19 cellular contexts compared by ENCODE assay signal in genomic region chr10:125101581-125101980, GRCh38. TPM values are rescaled to one million over a fixed set of nuclear protein-coding genes. Genes with fewer than 3 reads are reported as not detected.
DNase-seq lines count a peak whose midpoint lies in the region; ATAC-seq, FAIRE-seq and TF ChIP-seq lines count a peak whose summit lies in the region.
"Had no signal": no experiment of that assay in that cellular context is flagged by ENCODE, and none has a peak within 500 bp of the region (broad histone marks: within the 10 kb centered on the region; RNA-seq: fewer than 3 reads in every experiment).

No MANE protein-coding gene starts in this region.

- H3K14ac ChIP-seq in H1 (ENCODE audit: insufficient read length) = no peak overlapping the region

- H3K9me3 Mint-ChIP-seq in natural killer cell (no peaks in the 10 kb centered on the region), neural progenitor cell (no peaks in the 10 kb centered on the region)
- H3K9me3 Mint-ChIP-seq in natural killer cell treated with Interleukin-12 subunit alpha and Interleukin-12 subunit beta and Interleukin-15 and Interleukin-18, amount 100 ng/mL, for 72 hours = no peaks in the 10 kb centered on the region
- no peaks in the 10 kb centered on the region for H3K9me3 Mint-ChIP-seq in activated naive CD8-positive, alpha-beta T cell treated with anti-CD3 and anti-CD28 coated beads for 36 hours
- no peaks in the 10 kb centered on the region for H3K9me3 Mint-ChIP-seq in stimulated activated naive B cell treated with anti-CD40 and anti-IgM and Interleukin-4, amounts not matched to agents 10 μg/mL and 1 μg/mL and 100 μg/mL, for 72 hours
- H3K9me3 Mint-ChIP-seq in activated CD8-positive, alpha-beta T cell treated with anti-CD3 and anti-CD28 coated beads, Interleukin-2, amount 10 ng/mL, durations not matched to agents 7 days and 5 days (ENCODE audit: insufficient read depth) = no peaks in the 10 kb centered on the region
- H3K9me3 Mint-ChIP-seq: IgD-negative memory B cell had no signal

- H3K23me2 ChIP-seq in H1 (ENCODE audit: low read depth, low read length) = no peaks in the 10 kb centered on the region

- H3K4me2 ChIP-seq in H1 (ENCODE audit: insufficient read depth in 1 of 2, low read depth in 2 of 2, low read length in 2 of 2) (no peak overlapping the region; a peak in 1 of 4 replicates), neural progenitor cell (no peak overlapping the region)

- H4K20me1 ChIP-seq in H1 (replicated peaks in 1 of 2; ENCODE audit: control insufficient read depth in 1 of 2, insufficient read depth in 2 of 2, low read length in 2 of 2) = peaks cover 73 to 83% of the 10 kb centered on the region in 2 experiments
- peaks cover 98% of the 10 kb centered on the region for H4K20me1 ChIP-seq in neural progenitor cell (ENCODE audit: low read depth)

- no peak for TF ChIP-seq RAD21 in H1 (IDR thresholded peaks at IDR 0.05 in 1 of 2, conservative IDR thresholded peaks at IDR 0.05 in 1 of 2; ENCODE audit: low read depth in 2 of 2, low read length in 2 of 2)

- H3K27me3 Mint-ChIP-seq in natural killer cell (ENCODE audit: low read depth in 2 of 2) (no peaks in the 10 kb centered on the region), neural progenitor cell (ENCODE audit: insufficient read depth, low read depth) (peaks cover 3% of the 10 kb centered on the region)
- no peaks in the 10 kb centered on the region for H3K27me3 Mint-ChIP-seq in natural killer cell treated with Interleukin-12 subunit alpha and Interleukin-12 subunit beta and Interleukin-15 and Interleukin-18, amount 100 ng/mL, for 72 hours
- H3K27me3 Mint-ChIP-seq in activated naive CD8-positive, alpha-beta T cell treated with anti-CD3 and anti-CD28 coated beads for 36 hours = peaks cover 5% of the 10 kb centered on the region
- H3K27me3 Mint-ChIP-seq in stimulated activated naive B cell treated with anti-CD40 and anti-IgM and Interleukin-4, amounts not matched to agents 10 μg/mL and 1 μg/mL and 100 μg/mL, for 72 hours = peaks cover 36 to 55% of the 10 kb centered on the region in 2 donors
- no peaks in the 10 kb centered on the region for H3K27me3 Mint-ChIP-seq in activated CD8-positive, alpha-beta T cell treated with anti-CD3 and anti-CD28 coated beads, Interleukin-2, amount 10 ng/mL, durations not matched to agents 7 days and 5 days (ENCODE audit: low read depth)

- no peak overlapping the region for H3K4me3 Mint-ChIP-seq in natural killer cell
- no peak overlapping the region for H3K4me3 Mint-ChIP-seq in natural killer cell treated with Interleukin-12 subunit alpha and Interleukin-12 subunit beta and Interleukin-15 and Interleukin-18, amount 100 ng/mL, for 72 hours
- no peak overlapping the region for H3K4me3 Mint-ChIP-seq in neural progenitor cell
- H3K4me3 Mint-ChIP-seq in activated naive CD8-positive, alpha-beta T cell treated with anti-CD3 and anti-CD28 coated beads for 36 hours = no peak overlapping the region
- no peak overlapping the region for H3K4me3 Mint-ChIP-seq in stimulated activated naive B cell treated with anti-CD40 and anti-IgM and Interleukin-4, amounts not matched to agents 10 μg/mL and 1 μg/mL and 100 μg/mL, for 72 hours
- H3K4me3 Mint-ChIP-seq in activated CD8-positive, alpha-beta T cell treated with anti-CD3 and anti-CD28 coated beads, Interleukin-2, amount 10 ng/mL, durations not matched to agents 7 days and 5 days = no peak overlapping the region
- H3K4me3 Mint-ChIP-seq: IgD-negative memory B cell had no signal

- H3K79me1 ChIP-seq in H1 (ENCODE audit: low read depth, low read length) = peaks cover 30% of the 10 kb centered on the region

- CTCF ChIA-PET in H1 (lab: Charles Lee; ENCODE audit: partially characterized antibody) = interaction anchor here (2.3 kb wide), 1 partner anchor 42 kb away, joined by 7 read pairs; no protein-coding TSS in a partner anchor
- CTCF ChIA-PET in activated CD8-positive, alpha-beta T cell treated with anti-CD3 and anti-CD28 coated beads, Interleukin-2, amount 10 ng/mL, durations not matched to agents 7 days and 5 days (lab: Charles Lee) = no interaction called here

- intact Hi-C loops in natural killer cell (cut with micrococcal nuclease) = no loop called here
- intact Hi-C loops in upper lobe of right lung (cut with DNase I) = no loop called here

- 92% methylated on average over 9 of the region's 9 CpGs; no CpG with 5 or more reads in 1 of the 2 experiments for WGBS in H1 (ENCODE audit: extremely low coverage in 1 of 2, insufficient coverage in 1 of 2, insufficient read length in 1 of 2, insufficient replicate concordance in 2 of 2, low coverage in 1 of 2, low lambda C conversion rate in 2 of 2, missing lambda C conversion rate in 1 of 2), 2 experiments

- H3K79me2 ChIP-seq in H1 (ENCODE audit: control insufficient read depth in 1 of 2, insufficient read depth in 2 of 2, low read length in 2 of 2) (peaks cover 48 to 100% of the 10 kb centered on the region in 2 experiments), neural progenitor cell (ENCODE audit: low read depth) (peaks cover 98% of the 10 kb centered on the region)

- H3K36me3 Mint-ChIP-seq in natural killer cell (no peaks in the 10 kb centered on the region), neural progenitor cell (peaks cover 22% of the 10 kb centered on the region)
- H3K36me3 Mint-ChIP-seq in natural killer cell treated with Interleukin-12 subunit alpha and Interleukin-12 subunit beta and Interleukin-15 and Interleukin-18, amount 100 ng/mL, for 72 hours = no peaks in the 10 kb centered on the region
- H3K36me3 Mint-ChIP-seq in activated naive CD8-positive, alpha-beta T cell treated with anti-CD3 and anti-CD28 coated beads for 36 hours = no peaks in the 10 kb centered on the region
- H3K36me3 Mint-ChIP-seq in stimulated activated naive B cell treated with anti-CD40 and anti-IgM and Interleukin-4, amounts not matched to agents 10 μg/mL and 1 μg/mL and 100 μg/mL, for 72 hours = no peaks in the 10 kb centered on the region
- H3K36me3 Mint-ChIP-seq in activated CD8-positive, alpha-beta T cell treated with anti-CD3 and anti-CD28 coated beads, Interleukin-2, amount 10 ng/mL, durations not matched to agents 7 days and 5 days (ENCODE audit: low read depth) = no peaks in the 10 kb centered on the region
- H3K36me3 Mint-ChIP-seq: IgD-negative memory B cell had no signal

- no peak overlapping the region for H3K23ac ChIP-seq in H1 (ENCODE audit: insufficient read length)

- H3K4ac ChIP-seq in H1 (replicated peaks; ENCODE audit: insufficient read length, low read depth, low read length) = no peak overlapping the region

- H3K18ac ChIP-seq in H1 (ENCODE audit: extremely low read depth, low read length) = no peak overlapping the region

- H2BK5ac ChIP-seq in H1 (ENCODE audit: low read depth, low read length) = peak overlapping the region; percentile 32; the same call in 1 of the 2 replicates

- H3K27ac ChIP-seq in H1 (ENCODE audit: low read depth, low read length) (no peak overlapping the region), neural progenitor cell (no peak overlapping the region), upper lobe of right lung (no peak overlapping the region)
- H3K27ac ChIP-seq: C4-2B, SJSA1 had no signal

- H3K4me1 ChIP-seq in H1 (replicated peaks in 1 of 4; ENCODE audit: control insufficient read depth in 3 of 4, insufficient read depth in 4 of 4, low read length in 3 of 4) (peaks cover 21 to 50% (median 37%) of the 10 kb centered on the region in 4 experiments), neural progenitor cell (peaks cover 9% of the 10 kb centered on the region), upper lobe of right lung (peaks cover 17% of the 10 kb centered on the region)

- no peak overlapping the region for H4K91ac ChIP-seq in H1 (replicated peaks; ENCODE audit: insufficient read length, low read length)

- no peak overlapping the region for H2BK15ac ChIP-seq in H1 (ENCODE audit: low read length)

- no peak overlapping the region for H2AK5ac ChIP-seq in H1 (ENCODE audit: low read depth, low read length)

- FAIRE-seq in H1 (lab: Jason Lieb, UNC) = no peak
- FAIRE-seq: A204.1, GM12891, GM18507 had no signal

- no peak overlapping the region for H3K56ac ChIP-seq in H1 (replicated peaks; ENCODE audit: insufficient read length, low read depth, low read length)

- no peaks in the 10 kb centered on the region for H3F3A ChIP-seq in neural progenitor cell (ENCODE audit: low read depth)

- ATAC-seq in natural killer cell = no peak
- no peak for ATAC-seq in natural killer cell treated with Interleukin-12 subunit alpha and Interleukin-12 subunit beta and Interleukin-15 and Interleukin-18, amount 100 ng/mL, for 72 hours
- ATAC-seq in upper lobe of right lung = no peak
- ATAC-seq in stimulated activated naive B cell treated with anti-CD40 and anti-IgM and Interleukin-4, amounts not matched to agents 10 μg/mL and 1 μg/mL and 100 μg/mL, for 72 hours (replicated peaks) = no peak
- ATAC-seq in activated CD8-positive, alpha-beta T cell treated with anti-CD3 and anti-CD28 coated beads, Interleukin-2, amount 10 ng/mL, durations not matched to agents 7 days and 5 days = no peak

- H2BK12ac ChIP-seq in H1 (ENCODE audit: low read depth, low read length) = no peak overlapping the region

- no peaks in the 10 kb centered on the region for H3K27me3 ChIP-seq in H1 (replicated peaks in 1 of 4; ENCODE audit: control insufficient read depth in 3 of 4, extremely low read depth in 1 of 4, insufficient read depth in 3 of 4, low read length in 3 of 4)
- H3K27me3 ChIP-seq in neural progenitor cell = no peaks in the 10 kb centered on the region
- no peaks in the 10 kb centered on the region for H3K27me3 ChIP-seq in upper lobe of right lung
- H3K27me3 ChIP-seq: SJSA1 had no signal

- H2BK20ac ChIP-seq in H1 (ENCODE audit: low read length) = no peak overlapping the region

- H2BK120ac ChIP-seq in H1 (replicated peaks; ENCODE audit: low read depth, low read length) = no peak overlapping the region

- H4K8ac ChIP-seq in H1 (ENCODE audit: extremely low read depth, insufficient read depth, low read length) = no peak overlapping the region

- POLR2A ChIA-PET in H1 (lab: Charles Lee; ENCODE audit: partially characterized antibody) = no interaction called here
- POLR2A ChIA-PET in activated CD8-positive, alpha-beta T cell treated with anti-CD3 and anti-CD28 coated beads, Interleukin-2, amount 10 ng/mL, durations not matched to agents 7 days and 5 days (lab: Charles Lee) = no interaction called here

- H3K9ac ChIP-seq in H1 (replicated peaks in 1 of 4; ENCODE audit: extremely low read depth in 1 of 4, low read depth in 3 of 4, low read length in 3 of 4) (no peak overlapping the region), neural progenitor cell (no peak overlapping the region)

- TF ChIP-seq POLR2A in H1 (IDR thresholded peaks at IDR 0.05; ENCODE audit: control extremely low read depth in 1 of 2, low read depth in 2 of 2, low read length in 2 of 2) = no peak

- H2AFZ ChIP-seq in H1 (ENCODE audit: low read length) (no peak overlapping the region), neural progenitor cell (replicated peaks) (no peak overlapping the region)

- H3K4me3 ChIP-seq in H1 (ENCODE audit: extremely low read depth in 1 of 4, insufficient read depth in 2 of 4, low read depth in 3 of 4, low read length in 4 of 4) = no peak overlapping the region
- no peak overlapping the region for H3K4me3 ChIP-seq in neural progenitor cell
- H3K4me3 ChIP-seq in upper lobe of right lung = no peak overlapping the region
- H3K4me3 ChIP-seq: SJSA1 had no signal

- H4K5ac ChIP-seq in H1 (ENCODE audit: insufficient read length, low read depth, low read length) = no peak overlapping the region

- TF ChIP-seq CTCF in natural killer cell (IDR thresholded peaks at IDR 0.05) (no peak), H1 (IDR thresholded peaks at IDR 0.05; ENCODE audit: control extremely low read depth in 1 of 3, insufficient read depth in 1 of 3, low read depth in 1 of 3, low read length in 3 of 3) (no peak), neural progenitor cell (IDR thresholded peaks at IDR 0.05) (no peak), upper lobe of right lung (IDR thresholded peaks at IDR 0.05) (no peak)

- no peaks in the 10 kb centered on the region for H3K9me3 ChIP-seq in H1 (ENCODE audit: insufficient read depth in 2 of 2, low read depth in 1 of 2, low read length in 1 of 2)
- H3K9me3 ChIP-seq in neural progenitor cell (ENCODE audit: low read depth) = no peaks in the 10 kb centered on the region
- H3K9me3 ChIP-seq in upper lobe of right lung = no peaks in the 10 kb centered on the region
- H3K9me3 ChIP-seq: SJSA1 had no signal

- H3K4me1 Mint-ChIP-seq in natural killer cell (peaks cover 86 to 91% of the 10 kb centered on the region in 2 donors), neural progenitor cell (peaks cover 52% of the 10 kb centered on the region)
- peaks cover 46 to 69% of the 10 kb centered on the region in 2 donors for H3K4me1 Mint-ChIP-seq in natural killer cell treated with Interleukin-12 subunit alpha and Interleukin-12 subunit beta and Interleukin-15 and Interleukin-18, amount 100 ng/mL, for 72 hours (ENCODE audit: low read depth in 2 of 2)
- H3K4me1 Mint-ChIP-seq in activated naive CD8-positive, alpha-beta T cell treated with anti-CD3 and anti-CD28 coated beads for 36 hours = no peaks in the 10 kb centered on the region
- H3K4me1 Mint-ChIP-seq in stimulated activated naive B cell treated with anti-CD40 and anti-IgM and Interleukin-4, amounts not matched to agents 10 μg/mL and 1 μg/mL and 100 μg/mL, for 72 hours = no peaks in the 10 kb centered on the region
- no peaks in the 10 kb centered on the region for H3K4me1 Mint-ChIP-seq in activated CD8-positive, alpha-beta T cell treated with anti-CD3 and anti-CD28 coated beads, Interleukin-2, amount 10 ng/mL, durations not matched to agents 7 days and 5 days (ENCODE audit: low read depth)
- H3K4me1 Mint-ChIP-seq: IgD-negative memory B cell had no signal

- no peak for DNase-seq in natural killer cell
- no peak for DNase-seq in natural killer cell treated with Interleukin-12 subunit alpha and Interleukin-12 subunit beta and Interleukin-15 and Interleukin-18, amount 100 ng/mL, for 72 hours (ENCODE audit: low spot score)
- DNase-seq in H1 (ENCODE audit: low read depth in 1 of 2, low spot score in 2 of 2) = no peak
- no peak for DNase-seq in neural progenitor cell (ENCODE audit: low spot score)
- DNase-seq in upper lobe of right lung = peak; percentile 30
- DNase-seq in activated naive CD8-positive, alpha-beta T cell treated with anti-CD3 and anti-CD28 coated beads for 36 hours = no peak
- no peak for DNase-seq in stimulated activated naive B cell treated with anti-CD40 and anti-IgM and Interleukin-4, amounts not matched to agents 10 μg/mL and 1 μg/mL and 100 μg/mL, for 72 hours
- DNase-seq in activated CD8-positive, alpha-beta T cell treated with anti-CD3 and anti-CD28 coated beads, Interleukin-2, amount 10 ng/mL, durations not matched to agents 7 days and 5 days = no peak
- DNase-seq: GOT3, NCI-H1105, NCI-H1694 treated with DMSO at 0.1 percent for 48 hours, NCI-H446, RPMI8226 had no signal

- TF ChIP-seq EP300 in H1 (IDR thresholded peaks at IDR 0.05; ENCODE audit: borderline replicate concordance in 1 of 2, low read depth in 2 of 2, low read length in 2 of 2) = no peak

- peaks cover 3 to 39% (median 10%) of the 10 kb centered on the region in 4 experiments; a peak in 7 of 8 replicates for H3K36me3 ChIP-seq in H1 (ENCODE audit: control insufficient read depth in 2 of 4, insufficient read depth in 4 of 4, low read length in 3 of 4)
- no peaks in the 10 kb centered on the region for H3K36me3 ChIP-seq in neural progenitor cell
- H3K36me3 ChIP-seq in upper lobe of right lung = no peaks in the 10 kb centered on the region

- H3K27ac Mint-ChIP-seq in natural killer cell = peak overlapping the region; percentile 84 to 85
- H3K27ac Mint-ChIP-seq in natural killer cell treated with Interleukin-12 subunit alpha and Interleukin-12 subunit beta and Interleukin-15 and Interleukin-18, amount 100 ng/mL, for 72 hours = peak overlapping the region in 1 of 2 donors; percentile 32
- H3K27ac Mint-ChIP-seq in neural progenitor cell = peak overlapping the region; percentile 8
- H3K27ac Mint-ChIP-seq in activated naive CD8-positive, alpha-beta T cell treated with anti-CD3 and anti-CD28 coated beads for 36 hours = no peak overlapping the region
- H3K27ac Mint-ChIP-seq in stimulated activated naive B cell treated with anti-CD40 and anti-IgM and Interleukin-4, amounts not matched to agents 10 μg/mL and 1 μg/mL and 100 μg/mL, for 72 hours = no peak overlapping the region
- no peak overlapping the region for H3K27ac Mint-ChIP-seq in activated CD8-positive, alpha-beta T cell treated with anti-CD3 and anti-CD28 coated beads, Interleukin-2, amount 10 ng/mL, durations not matched to agents 7 days and 5 days
- H3K27ac Mint-ChIP-seq: IgD-negative memory B cell had no signal

RNA-seq across cellular contexts. Expression of gene CTBP2, which starts 58.8 kb away (rescaled TPM):
- total RNA-seq in natural killer cell (100 to 1,000 TPM; 120 to 179 (median 124) TPM), neural progenitor cell (ENCODE audit: low replicate concordance) (55.2 and 97.6 TPM in 2 replicates), upper lobe of right lung (66.7 TPM)
- 10 to 100 TPM; 61.3 to 76.4 TPM for total RNA-seq in natural killer cell treated with Interleukin-12 subunit alpha and Interleukin-12 subunit beta and Interleukin-15 and Interleukin-18, amount 100 ng/mL, for 72 hours
- 218 and 221 TPM in 2 replicates for total RNA-seq in H1 (2021; fragmentation: NEBNext Ultra II Directional; extraction: Animal tissue kit (Norgen Biotek cat#: 25700))
- 208 and 274 TPM in 2 replicates for polyA plus RNA-seq in H1 (2011; rRNA removed)
- polyA plus RNA-seq in H1 (2011; cell fraction: cytosol; rRNA removed) = 254 TPM
- 524 TPM for polyA plus RNA-seq in H1 (2011; cell fraction: nucleus; rRNA removed)
- 156 to 222 TPM (median 206 TPM) in 4 replicates for polyA plus RNA-seq in H1 (2012, experiment 1 of 2)
- polyA plus RNA-seq in H1 (2012, experiment 2 of 2) = 48.0 TPM
- polyA plus RNA-seq in H1 (2013, experiment 1 of 2) = 109 TPM
- 108 TPM for polyA plus RNA-seq in H1 (2013, experiment 2 of 2)
- polyA minus RNA-seq in H1 (2011; rRNA and poly(A)+ RNA removed) = 244 and 299 TPM in 2 replicates
- 209 TPM for polyA minus RNA-seq in H1 (2011; cell fraction: cytosol; rRNA and poly(A)+ RNA removed)
- 223 TPM for polyA minus RNA-seq in H1 (2011; cell fraction: nucleus; rRNA and poly(A)+ RNA removed)
- under 1 TPM in 1 of 2 experiments, not detected in 1; 0.25 TPM for total RNA-seq in activated naive CD8-positive, alpha-beta T cell treated with anti-CD3 and anti-CD28 coated beads for 36 hours
- under 1 TPM; 0.29 to 0.40 TPM for total RNA-seq in activated CD8-positive, alpha-beta T cell treated with anti-CD3 and anti-CD28 coated beads, Interleukin-2, amount 10 ng/mL, durations not matched to agents 7 days and 5 days

Comparison
In these comparisons a context has a peak if more than half of its experiments do, and no peak if none do; other contexts are left out.
1. H3K27ac Mint-ChIP-seq: peak in natural killer cell (2 of 2) and neural progenitor cell (single experiment); none in activated naive CD8-positive, alpha-beta T cell treated with anti-CD3 and anti-CD28 coated beads for 36 hours (single experiment), stimulated activated naive B cell treated with anti-CD40 and anti-IgM and Interleukin-4, amounts not matched to agents 10 μg/mL and 1 μg/mL and 100 μg/mL, for 72 hours (single experiment) and activated CD8-positive, alpha-beta T cell treated with anti-CD3 and anti-CD28 coated beads, Interleukin-2, amount 10 ng/mL, durations not matched to agents 7 days and 5 days (single experiment).
2. RNA of gene CTBP2, which starts 58.8 kb away (total RNA-seq): 218 to 221 TPM in H1, 120 to 179 TPM in natural killer cell, 61.3 to 76.4 TPM in natural killer cell treated with Interleukin-12 subunit alpha and Interleukin-12 subunit beta and Interleukin-15 and Interleukin-18, amount 100 ng/mL, for 72 hours, 66.7 TPM in upper lobe of right lung (single experiment) and 55.2 to 97.6 TPM in neural progenitor cell; 0.29 to 0.40 TPM in activated CD8-positive, alpha-beta T cell treated with anti-CD3 and anti-CD28 coated beads, Interleukin-2, amount 10 ng/mL, durations not matched to agents 7 days and 5 days and 0.25 TPM in activated naive CD8-positive, alpha-beta T cell treated with anti-CD3 and anti-CD28 coated beads for 36 hours; every median in the first group is over 10 times any median in the second.